In genomic region chr3:62332771-62333381, GRCh38 we compare ENCODE assay signal across 9 cellular contexts.
A peak's percentile ranks its signal among the peaks of the same experiment; 100 is the strongest.
DNase-seq lines count a peak whose midpoint lies in the region; ATAC-seq and TF ChIP-seq lines count a peak whose summit lies in the region.
"Had no signal": no experiment of that assay in that cellular context is flagged by ENCODE, and none has a peak within 500 bp of the region (broad histone marks: within the 10 kb centered on the region; RNA-seq: fewer than 3 reads in every experiment).

No MANE protein-coding gene starts in this region.

- peaks cover 13% of the 10 kb centered on the region for H3K27me3 Mint-ChIP-seq in stimulated activated naive CD8-positive, alpha-beta T cell treated with anti-CD3 and anti-CD28 coated beads, Interleukin-15, amount 100 ng/mL, for 72 hours

- no peaks in the 10 kb centered on the region for H3K4me1 Mint-ChIP-seq in stimulated activated naive CD8-positive, alpha-beta T cell treated with anti-CD3 and anti-CD28 coated beads, Interleukin-15, amount 100 ng/mL, for 72 hours

- H3K27ac ChIP-seq in 22Rv1, result no peak overlapping the region
- no peak overlapping the region for H3K27ac ChIP-seq in RWPE1
- H3K27ac ChIP-seq: SK-N-MC had no signal

- H3K9me3 Mint-ChIP-seq in stimulated activated naive CD8-positive, alpha-beta T cell treated with anti-CD3 and anti-CD28 coated beads, Interleukin-15, amount 100 ng/mL, for 72 hours, result no peaks in the 10 kb centered on the region

- POLR2A ChIA-PET in RWPE1 (lab: Yijun Ruan, JAX; ENCODE audit: low non-redundant PET), result no interaction called here

- TF ChIP-seq CTCF in 22Rv1 (IDR thresholded peaks at IDR 0.05) (peak; percentile 82), GM12874 (IDR thresholded peaks at IDR 0.05; ENCODE audit: insufficient read depth, low read depth, low read length) (peak; percentile 15; the same call in 1 of the 2 replicates), RWPE1 (conservative IDR thresholded peaks at IDR 0.05; ENCODE audit: low read depth) (peak; percentile 71)

- no peak for ATAC-seq in HG03521 (IDR thresholded peaks at IDR 0.05; ENCODE audit: unreplicated experiment)
- no peak for ATAC-seq in stimulated activated naive CD8-positive, alpha-beta T cell treated with anti-CD3 and anti-CD28 coated beads, Interleukin-15, amount 100 ng/mL, for 72 hours

- CTCF ChIA-PET in RWPE1 (lab: Yijun Ruan, JAX), result interaction anchor here (0.7 to 1.1 kb wide), 2 partner anchors 226 to 1380 kb away, joined by 3 read pairs; no protein-coding TSS in a partner anchor

- H3K4me3 Mint-ChIP-seq in stimulated activated naive CD8-positive, alpha-beta T cell treated with anti-CD3 and anti-CD28 coated beads, Interleukin-15, amount 100 ng/mL, for 72 hours, result no peak overlapping the region

- DNase-seq in RWPE1 (ENCODE audit: low spot score) (no peak), inferior parietal cortex (ENCODE audit: extremely low spot score) (peak; percentile 75), DMS114 treated with DMSO at 0.1 percent for 48 hours (lab: John Stamatoyannopoulos, UW; ENCODE audit: unreplicated experiment) (no peak), ecto neural progenitor cell (ENCODE audit: low spot score) (no peak)
- no peak for DNase-seq in stimulated activated naive CD8-positive, alpha-beta T cell treated with anti-CD3 and anti-CD28 coated beads, Interleukin-15, amount 100 ng/mL, for 72 hours

- H3K27ac Mint-ChIP-seq in stimulated activated naive CD8-positive, alpha-beta T cell treated with anti-CD3 and anti-CD28 coated beads, Interleukin-15, amount 100 ng/mL, for 72 hours, result no peak overlapping the region

Comparison
In these comparisons a context has a peak if more than half of its experiments do, and no peak if none do; other contexts are left out.
1. CTCF ChIP-seq: peak in every context shown above with its lines; median percentile 82 in 22Rv1; 71 in RWPE1; 15 in GM12874.